In genomic region chr7:101163281-101164070, GRCh38 we compare ENCODE assay signal across 1 cellular context.
A peak's percentile ranks its signal among the peaks of the same experiment; 100 is the strongest.
TF ChIP-seq lines count a peak whose summit lies in the region.

No MANE protein-coding gene starts in this region.

TF ChIP-seq in WTC11, 78 proteins besides CTCF, POLR2A, EP300 and RAD21 (continued from another document):
- TF ChIP-seq ATF6 (CRISPR knock-in tag; IDR thresholded peaks at IDR 0.05) (no peak), ZNF512 (CRISPR knock-in tag; IDR thresholded peaks at IDR 0.05; ENCODE audit: borderline replicate concordance) (no peak), ESRRA (CRISPR knock-in tag; IDR thresholded peaks at IDR 0.05; ENCODE audit: borderline replicate concordance) (no peak), ZNF219 (CRISPR knock-in tag; IDR thresholded peaks at IDR 0.05; ENCODE audit: borderline replicate concordance) (no peak), ETV6 (CRISPR knock-in tag; IDR thresholded peaks at IDR 0.05) (no peak), NR2C2 (CRISPR knock-in tag; IDR thresholded peaks at IDR 0.05) (0 out of 2 replicates have a peak, but pooled peaks have one; percentile 29), ZNF671 (CRISPR knock-in tag; IDR thresholded peaks at IDR 0.05) (no peak), PREB (CRISPR knock-in tag; IDR thresholded peaks at IDR 0.05; ENCODE audit: borderline replicate concordance) (no peak), MAX (CRISPR knock-in tag; IDR thresholded peaks at IDR 0.05) (no peak), FOXK1 (CRISPR knock-in tag; IDR thresholded peaks at IDR 0.05) (no peak; the same call in 1 of the 2 replicates), CREB1 (CRISPR knock-in tag; IDR thresholded peaks at IDR 0.05) (no peak), SMAD4 (CRISPR knock-in tag; IDR thresholded peaks at IDR 0.05) (no peak), IRF2 (CRISPR knock-in tag; IDR thresholded peaks at IDR 0.05; ENCODE audit: borderline replicate concordance, low read depth) (no peak), FOXP1 (CRISPR knock-in tag; IDR thresholded peaks at IDR 0.05; ENCODE audit: borderline replicate concordance) (no peak; the same call in 1 of the 2 replicates), ATF1 (CRISPR knock-in tag; IDR thresholded peaks at IDR 0.05) (no peak), ERG (CRISPR knock-in tag; IDR thresholded peaks at IDR 0.05) (no peak), TEAD1 (CRISPR knock-in tag; IDR thresholded peaks at IDR 0.05) (no peak; the same call in 1 of the 2 replicates), RORB (CRISPR knock-in tag; IDR thresholded peaks at IDR 0.05) (no peak), ATF3 (CRISPR knock-in tag; conservative IDR thresholded peaks at IDR 0.05) (no peak), ZBTB43 (CRISPR knock-in tag; IDR thresholded peaks at IDR 0.05) (0 out of 2 replicates have a peak, but pooled peaks have one; percentile 10), ELF4 (CRISPR knock-in tag; IDR thresholded peaks at IDR 0.05; ENCODE audit: low read depth) (0 out of 2 replicates have a peak, but pooled peaks have one; percentile 61), MLX (CRISPR knock-in tag; IDR thresholded peaks at IDR 0.05) (no peak), ZNF423 (CRISPR knock-in tag; IDR thresholded peaks at IDR 0.05) (no peak), TEAD4 (CRISPR knock-in tag; IDR thresholded peaks at IDR 0.05) (no peak), HMGXB4 (CRISPR knock-in tag; IDR thresholded peaks at IDR 0.05) (no peak), NR1H2 (CRISPR knock-in tag; IDR thresholded peaks at IDR 0.05) (no peak), ZNF396 (CRISPR knock-in tag; IDR thresholded peaks at IDR 0.05; ENCODE audit: borderline replicate concordance) (no peak), ZNF121 (CRISPR knock-in tag; IDR thresholded peaks at IDR 0.05) (no peak), PRDM15 (CRISPR knock-in tag; IDR thresholded peaks at IDR 0.05) (no peak), MYBL2 (CRISPR knock-in tag; IDR thresholded peaks at IDR 0.05) (peak; percentile 13; the same call in 1 of the 2 replicates), PRRX2 (CRISPR knock-in tag; IDR thresholded peaks at IDR 0.05) (no peak), SP1 (CRISPR knock-in tag; conservative IDR thresholded peaks at IDR 0.05) (peak; percentile 63), IRF1 (CRISPR knock-in tag; IDR thresholded peaks at IDR 0.05) (no peak), ZSCAN18 (CRISPR knock-in tag; IDR thresholded peaks at IDR 0.05) (no peak), KAT7 (CRISPR knock-in tag; IDR thresholded peaks at IDR 0.05; ENCODE audit: borderline replicate concordance) (peak; percentile 45; the same call in 1 of the 2 replicates), FOXJ3 (CRISPR knock-in tag; IDR thresholded peaks at IDR 0.05; ENCODE audit: borderline replicate concordance) (no peak), ZNF232 (CRISPR knock-in tag; IDR thresholded peaks at IDR 0.05) (peak; percentile 68; the same call in 1 of the 2 replicates)
